16 cellular contexts compared by ENCODE assay signal in genomic region chr9:18002718-18003438, GRCh38.
A peak's percentile ranks its signal among the peaks of the same experiment; 100 is the strongest.
DNase-seq lines count a peak whose midpoint lies in the region; ATAC-seq and TF ChIP-seq lines count a peak whose summit lies in the region.
"Had no signal": no experiment of that assay in that cellular context is flagged by ENCODE, and none has a peak within 500 bp of the region (broad histone marks: within the 10 kb centered on the region; RNA-seq: fewer than 3 reads in every experiment).

No MANE protein-coding gene starts in this region.

- H3K4me1 ChIP-seq in Peyer's patch (peaks cover 0 to 6% (median 0%) of the 10 kb centered on the region in 4 donors), mucosa of descending colon (ENCODE audit: low read depth) (peaks cover 5% of the 10 kb centered on the region)
- H3K4me1 ChIP-seq: BLaER1, Caco-2 had no signal

- TF ChIP-seq CTCF in Peyer's patch (IDR thresholded peaks at IDR 0.05) (no peak), mucosa of descending colon (IDR thresholded peaks at IDR 0.05) (no peak)

- no peak for TF ChIP-seq POLR2A in Peyer's patch (IDR thresholded peaks at IDR 0.05)

- no peak overlapping the region for H3K4me3 ChIP-seq in Peyer's patch
- no peak overlapping the region for H3K4me3 ChIP-seq in mucosa of descending colon
- H3K4me3 ChIP-seq: BLaER1, GM12878, GM23248 had no signal

- H3K9me3 ChIP-seq in Peyer's patch (no peaks in the 10 kb centered on the region), mucosa of descending colon (no peaks in the 10 kb centered on the region)
- H3K9me3 ChIP-seq: BLaER1, Caco-2 had no signal

- no peaks in the 10 kb centered on the region for H3K27me3 ChIP-seq in Peyer's patch
- H3K27me3 ChIP-seq: BLaER1 had no signal

- DNase-seq in Peyer's patch (peak in 2 of 3 donors; percentile 51 to 74), left colon (no peak), mucosa of descending colon (peak in 1 of 3 donors; percentile 42), RKO (ENCODE audit: low spot score) (no peak), left ventricle myocardium superior (no peak)
- DNase-seq in activated naive CD4-positive, alpha-beta T cell treated with anti-CD3 and anti-CD28 coated beads, Interleukin-2, amount 50 U/mL, for 16 hours: no peak
- DNase-seq: 8988T; AML-193; Caco-2; CD8-positive, alpha-beta memory T cell; GM23248; H7 had no signal

- no peak overlapping the region for H3K27ac Mint-ChIP-seq in stimulated activated memory B cell treated with anti-CD40 and anti-IgM and Interleukin-4, amounts not matched to agents 10 μg/mL and 1 μg/mL and 100 μg/mL, for 72 hours
- H3K27ac Mint-ChIP-seq: CD8-positive, alpha-beta memory T cell had no signal

- H3K4me3 Mint-ChIP-seq in stimulated activated memory B cell treated with anti-CD40 and anti-IgM and Interleukin-4, amounts not matched to agents 10 μg/mL and 1 μg/mL and 100 μg/mL, for 72 hours: no peak overlapping the region
- H3K4me3 Mint-ChIP-seq: CD8-positive, alpha-beta memory T cell; IgD-negative memory B cell had no signal

- H3K36me3 Mint-ChIP-seq in stimulated activated memory B cell treated with anti-CD40 and anti-IgM and Interleukin-4, amounts not matched to agents 10 μg/mL and 1 μg/mL and 100 μg/mL, for 72 hours: no peaks in the 10 kb centered on the region
- H3K36me3 Mint-ChIP-seq: CD8-positive, alpha-beta memory T cell; IgD-negative memory B cell had no signal

- H3K27ac ChIP-seq in Peyer's patch: peak overlapping the region in 2 of 4 donors; percentile 28 to 63
- H3K27ac ChIP-seq: BLaER1, GM23248 had no signal

- no peaks in the 10 kb centered on the region for H3K4me1 Mint-ChIP-seq in stimulated activated memory B cell treated with anti-CD40 and anti-IgM and Interleukin-4, amounts not matched to agents 10 μg/mL and 1 μg/mL and 100 μg/mL, for 72 hours
- H3K4me1 Mint-ChIP-seq: CD8-positive, alpha-beta memory T cell; IgD-negative memory B cell had no signal

- ATAC-seq in left colon (peak; percentile 83), mucosa of descending colon (peak; percentile 84), left ventricle myocardium superior (no peak)
- peak; percentile 34 for ATAC-seq in stimulated activated memory B cell treated with anti-CD40 and anti-IgM and Interleukin-4, amounts not matched to agents 10 μg/mL and 1 μg/mL and 100 μg/mL, for 72 hours
- ATAC-seq: GM12878 had no signal

- H3K36me3 ChIP-seq in Peyer's patch: no peaks in the 10 kb centered on the region
- H3K36me3 ChIP-seq in mucosa of descending colon (ENCODE audit: low read depth): no peaks in the 10 kb centered on the region
- H3K36me3 ChIP-seq: BLaER1 had no signal

- peaks cover 2% of the 10 kb centered on the region for H3K9me3 Mint-ChIP-seq in stimulated activated memory B cell treated with anti-CD40 and anti-IgM and Interleukin-4, amounts not matched to agents 10 μg/mL and 1 μg/mL and 100 μg/mL, for 72 hours

- H3K27me3 Mint-ChIP-seq in stimulated activated memory B cell treated with anti-CD40 and anti-IgM and Interleukin-4, amounts not matched to agents 10 μg/mL and 1 μg/mL and 100 μg/mL, for 72 hours: no peaks in the 10 kb centered on the region
- H3K27me3 Mint-ChIP-seq: CD8-positive, alpha-beta memory T cell; IgD-negative memory B cell had no signal

- intact Hi-C loops in left colon (cut with DNase I, micrococcal nuclease) (no loop called here), mucosa of descending colon (cut with DNase I, micrococcal nuclease) (no loop called here), left ventricle myocardium superior (cut with micrococcal nuclease) (no loop called here)

Comparison
In these comparisons a context has a peak if more than half of its experiments do, and no peak if none do; other contexts are left out.
1. DNase-seq: peak in Peyer's patch (2 of 3); none in left colon (0 of 2), activated naive CD4-positive, alpha-beta T cell treated with anti-CD3 and anti-CD28 coated beads, Interleukin-2, amount 50 U/mL, for 16 hours (single experiment), RKO (single experiment) and left ventricle myocardium superior (single experiment).